In the genomic region with DNA sequence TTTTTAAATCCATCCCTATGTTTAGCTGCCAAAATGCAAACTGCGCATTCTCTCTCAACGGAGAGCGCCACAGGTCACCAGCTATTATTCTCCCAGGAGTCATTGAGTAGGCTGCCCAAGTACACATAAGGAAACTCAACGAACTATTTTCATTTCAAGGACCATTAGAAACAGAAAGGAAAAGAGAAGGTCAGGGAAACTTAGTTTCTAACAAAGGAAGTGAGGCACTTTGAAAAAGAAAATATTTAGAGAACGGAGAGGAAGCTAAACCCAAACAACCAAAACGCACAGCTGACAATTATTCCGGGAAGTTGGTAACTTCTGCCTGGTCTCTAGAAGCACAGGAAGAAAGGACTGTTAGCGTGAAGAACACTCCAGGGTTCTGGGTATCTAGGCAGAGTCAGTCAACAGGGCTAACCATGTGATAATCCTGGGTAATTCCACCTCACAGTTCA, we compare ENCODE assay signal across 1 cellular context.
TF ChIP-seq lines count a peak whose summit lies in the region.

No MANE protein-coding gene starts in this region.

TF ChIP-seq in H1, 55 proteins besides CTCF, POLR2A, EP300 and RAD21:
- no peak for TF ChIP-seq SUZ12 (IDR thresholded peaks at IDR 0.05; ENCODE audit: low read length)
- TF ChIP-seq SAP30 (IDR thresholded peaks at IDR 0.05; ENCODE audit: insufficient read depth, insufficient replicate concordance, low read length), result no peak
- TF ChIP-seq SP1 (IDR thresholded peaks at IDR 0.05; ENCODE audit: low read depth, low read length), result no peak
- TF ChIP-seq, protein P1, sequence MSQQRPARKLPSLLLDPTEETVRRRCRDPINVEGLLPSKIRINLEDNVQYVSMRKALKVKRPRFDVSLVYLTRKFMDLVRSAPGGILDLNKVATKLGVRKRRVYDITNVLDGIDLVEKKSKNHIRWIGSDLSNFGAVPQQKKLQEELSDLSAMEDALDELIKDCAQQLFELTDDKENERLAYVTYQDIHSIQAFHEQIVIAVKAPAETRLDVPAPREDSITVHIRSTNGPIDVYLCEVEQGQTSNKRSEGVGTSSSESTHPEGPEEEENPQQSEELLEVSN (IDR thresholded peaks at IDR 0.05), result no peak
- no peak for TF ChIP-seq KDM4A (IDR thresholded peaks at IDR 0.05; ENCODE audit: low read depth, low read length, severe bottlenecking)
